ENCODE assay signal across 21 cellular contexts in genomic region chr18:40011201-40011600, GRCh38.
DNase-seq lines count a peak whose midpoint lies in the region; ATAC-seq, FAIRE-seq and TF ChIP-seq lines count a peak whose summit lies in the region.
"Had no signal": no experiment of that assay in that cellular context is flagged by ENCODE, and none has a peak within 500 bp of the region (broad histone marks: within the 10 kb centered on the region; RNA-seq: fewer than 3 reads in every experiment).

No MANE protein-coding gene starts in this region.

- H3K36me3 ChIP-seq in HepG2 (replicated peaks in 1 of 2; ENCODE audit: control insufficient read depth in 1 of 2, insufficient read depth in 2 of 2, low read length in 2 of 2) (no peaks in the 10 kb centered on the region), right lobe of liver (no peaks in the 10 kb centered on the region)

- DNase-seq in HepG2 (ENCODE audit: low spot score) (no peak), right lobe of liver (no peak), fibroblast of mammary gland (ENCODE audit: low read depth) (peak; percentile 39), foreskin fibroblast (peak; percentile 23 to 46), C1 segment of cervical spinal cord (lab: John Stamatoyannopoulos, UW) (no peak)
- DNase-seq in activated naive CD4-positive, alpha-beta T cell treated with anti-CD3 and anti-CD28 coated beads for 36 hours = no peak
- DNase-seq in natural killer cell treated with Interleukin-12 subunit alpha and Interleukin-12 subunit beta and Interleukin-15 and Interleukin-18, amount 100 ng/mL, for 72 hours (ENCODE audit: low spot score) = no peak
- DNase-seq: Caco-2; CD4-positive, CD25-positive, alpha-beta regulatory T cell; CD8-positive, alpha-beta T cell; DMS153; DND-41; H9 had no signal

- no TSS peak for BruUV-seq in HepG2 (replicated peaks; lab: Mats Ljungman, UMichigan)

- H3K4me1 Mint-ChIP-seq in activated naive CD4-positive, alpha-beta T cell treated with anti-CD3 and anti-CD28 coated beads for 36 hours (ENCODE audit: low read depth) = no peaks in the 10 kb centered on the region
- no peaks in the 10 kb centered on the region for H3K4me1 Mint-ChIP-seq in natural killer cell treated with Interleukin-12 subunit alpha and Interleukin-12 subunit beta and Interleukin-15 and Interleukin-18, amount 100 ng/mL, for 72 hours (ENCODE audit: low read depth in 2 of 2)
- H3K4me1 Mint-ChIP-seq: CD4-positive, CD25-positive, alpha-beta regulatory T cell had no signal

- in situ Hi-C loops in HepG2 (cut with HindIII; ENCODE audit: extremely low pct_ligation_motif_present, low pct_unique_long_range_greater_than_20kb) = no loop called here

- no peaks in the 10 kb centered on the region for H3K4me1 ChIP-seq in HepG2 (ENCODE audit: insufficient read depth, low read length)
- no peaks in the 10 kb centered on the region for H3K4me1 ChIP-seq in right lobe of liver
- H3K4me1 ChIP-seq: Caco-2 had no signal

- no peak overlapping the region for H3K4me2 ChIP-seq in HepG2 (ENCODE audit: low read depth, low read length)
- H3K4me2 ChIP-seq: GM23338 had no signal

- H3K9ac ChIP-seq in HepG2 (ENCODE audit: insufficient read depth, low read depth, low read length) = no peak overlapping the region

- intact Hi-C loops in HepG2 (cut with micrococcal nuclease; ENCODE audit: unreplicated experiment) = no loop called here
- intact Hi-C loops in right lobe of liver (cut with DNase I) = no loop called here
- intact Hi-C loops in activated naive CD4-positive, alpha-beta T cell treated with anti-CD3 and anti-CD28 coated beads for 36 hours (cut with micrococcal nuclease) = no loop called here

- H3K9me3 Mint-ChIP-seq in activated naive CD4-positive, alpha-beta T cell treated with anti-CD3 and anti-CD28 coated beads for 36 hours = no peaks in the 10 kb centered on the region
- H3K9me3 Mint-ChIP-seq in natural killer cell treated with Interleukin-12 subunit alpha and Interleukin-12 subunit beta and Interleukin-15 and Interleukin-18, amount 100 ng/mL, for 72 hours = peaks cover 4% of the 10 kb centered on the region
- H3K9me3 Mint-ChIP-seq: GM23338, H9 had no signal

- no peak overlapping the region for H2AFZ ChIP-seq in HepG2 (ENCODE audit: low read length)
- H2AFZ ChIP-seq: GM23338 had no signal

- H3K27me3 ChIP-seq in HepG2 (ENCODE audit: control insufficient read depth in 1 of 2, insufficient read depth in 2 of 2, low read length in 2 of 2) (no peaks in the 10 kb centered on the region), right lobe of liver (no peaks in the 10 kb centered on the region)

- TF ChIP-seq POLR2A in HepG2 (IDR thresholded peaks at IDR 0.05; ENCODE audit: insufficient read depth in 1 of 2, low read depth in 2 of 2, low read length in 2 of 2) (no peak), right lobe of liver (IDR thresholded peaks at IDR 0.05) (no peak)

- no peak for FAIRE-seq in HepG2 (lab: Jason Lieb, UNC)
- FAIRE-seq: A204.1, G401.6, GM12892 had no signal

- POLR2A ChIA-PET in HepG2 (lab: Yijun Ruan, JAX) = no interaction called here

- TF ChIP-seq RAD21 in HepG2 (CRISPR knock-in tag; IDR thresholded peaks at IDR 0.05) = no peak

- H3K9me3 ChIP-seq in HepG2 (ENCODE audit: low read length) (no peaks in the 10 kb centered on the region), right lobe of liver (no peaks in the 10 kb centered on the region)
- H3K9me3 ChIP-seq: Caco-2 had no signal

- no peak overlapping the region for H3K27ac ChIP-seq in HepG2 (ENCODE audit: extremely low read length, insufficient read depth, low read length)
- no peak overlapping the region for H3K27ac ChIP-seq in right lobe of liver
- H3K27ac ChIP-seq: 22Rv1, C4-2B had no signal

- H4K20me1 ChIP-seq in HepG2 (ENCODE audit: insufficient read depth, low read length) = no peaks in the 10 kb centered on the region

- WGBS in HepG2 (ENCODE audit: low lambda C conversion rate) = 35% methylated on average over 1 of the region's 1 CpG
- 67% methylated on average over 1 of the region's 1 CpG for WGBS in right lobe of liver (ENCODE audit: insufficient coverage, low coverage, low lambda C conversion rate, missing lambda C conversion rate)

- H3K4me3 Mint-ChIP-seq in activated naive CD4-positive, alpha-beta T cell treated with anti-CD3 and anti-CD28 coated beads for 36 hours = no peak overlapping the region
- no peak overlapping the region for H3K4me3 Mint-ChIP-seq in natural killer cell treated with Interleukin-12 subunit alpha and Interleukin-12 subunit beta and Interleukin-15 and Interleukin-18, amount 100 ng/mL, for 72 hours
- H3K4me3 Mint-ChIP-seq: CD4-positive, CD25-positive, alpha-beta regulatory T cell; CD8-positive, alpha-beta T cell; GM23338; H9 had no signal

- H3K79me2 ChIP-seq in HepG2 (ENCODE audit: insufficient read depth, low read length) = no peaks in the 10 kb centered on the region

- CTCF ChIA-PET in HepG2 (lab: Yijun Ruan, JAX; ENCODE audit: low intra/inter-chr PET ratio, low total read pairs) = no interaction called here
- CTCF ChIA-PET in activated naive CD4-positive, alpha-beta T cell treated with anti-CD3 and anti-CD28 coated beads for 36 hours (lab: Charles Lee) = no interaction called here

- no peaks in the 10 kb centered on the region for H3K27me3 Mint-ChIP-seq in activated naive CD4-positive, alpha-beta T cell treated with anti-CD3 and anti-CD28 coated beads for 36 hours (ENCODE audit: low read depth)
- no peaks in the 10 kb centered on the region for H3K27me3 Mint-ChIP-seq in natural killer cell treated with Interleukin-12 subunit alpha and Interleukin-12 subunit beta and Interleukin-15 and Interleukin-18, amount 100 ng/mL, for 72 hours
- H3K27me3 Mint-ChIP-seq: CD4-positive, CD25-positive, alpha-beta regulatory T cell had no signal

- ATAC-seq in HepG2 = no peak
- no peak for ATAC-seq in right lobe of liver
- ATAC-seq in HG03565 (IDR thresholded peaks at IDR 0.05; ENCODE audit: unreplicated experiment) = no peak
- no peak for ATAC-seq in natural killer cell treated with Interleukin-12 subunit alpha and Interleukin-12 subunit beta and Interleukin-15 and Interleukin-18, amount 100 ng/mL, for 72 hours
- ATAC-seq: CD8-positive, alpha-beta T cell; GM23338; HCT116 had no signal

- H3K4me3 ChIP-seq in HepG2 (replicated peaks in 1 of 3; ENCODE audit: insufficient read depth in 1 of 3, low read depth in 2 of 3, low read length in 3 of 3) (no peak overlapping the region), right lobe of liver (no peak overlapping the region), fibroblast of mammary gland (ENCODE audit: control insufficient read depth, low read depth, low read length) (no peak overlapping the region), foreskin fibroblast (ENCODE audit: low read depth in 1 of 2, low read length in 2 of 2) (no peak overlapping the region)
- H3K4me3 ChIP-seq: GM23338 had no signal

- H3K36me3 Mint-ChIP-seq in activated naive CD4-positive, alpha-beta T cell treated with anti-CD3 and anti-CD28 coated beads for 36 hours (ENCODE audit: low read depth) = no peaks in the 10 kb centered on the region
- H3K36me3 Mint-ChIP-seq in natural killer cell treated with Interleukin-12 subunit alpha and Interleukin-12 subunit beta and Interleukin-15 and Interleukin-18, amount 100 ng/mL, for 72 hours = no peaks in the 10 kb centered on the region
- H3K36me3 Mint-ChIP-seq: CD4-positive, CD25-positive, alpha-beta regulatory T cell; CD8-positive, alpha-beta T cell had no signal

- H3K27ac Mint-ChIP-seq in activated naive CD4-positive, alpha-beta T cell treated with anti-CD3 and anti-CD28 coated beads for 36 hours = no peak overlapping the region
- H3K27ac Mint-ChIP-seq in natural killer cell treated with Interleukin-12 subunit alpha and Interleukin-12 subunit beta and Interleukin-15 and Interleukin-18, amount 100 ng/mL, for 72 hours = no peak overlapping the region
- H3K27ac Mint-ChIP-seq: CD4-positive, CD25-positive, alpha-beta regulatory T cell; CD8-positive, alpha-beta T cell; GM23338; H9 had no signal

- TF ChIP-seq EP300 in HepG2 (IDR thresholded peaks at IDR 0.05; ENCODE audit: low read depth in 2 of 2, low read length in 2 of 2) = no peak
- TF ChIP-seq EP300 in HepG2 (CRISPR knock-in tag; IDR thresholded peaks at IDR 0.05; ENCODE audit: borderline replicate concordance) = no peak

- TF ChIP-seq CTCF in HepG2 (CRISPR knock-in tag; IDR thresholded peaks at IDR 0.05) (no peak), right lobe of liver (IDR thresholded peaks at IDR 0.05) (no peak), fibroblast of mammary gland (conservative IDR thresholded peaks at IDR 0.05; ENCODE audit: control insufficient read depth, insufficient read depth, low read depth, low read length) (no peak), foreskin fibroblast (IDR thresholded peaks at IDR 0.05; ENCODE audit: low read depth, low read length) (no peak)

TF ChIP-seq in HepG2, 621 proteins besides CTCF, POLR2A, EP300 and RAD21:
- TF ChIP-seq ZNF12 (CRISPR knock-in tag; IDR thresholded peaks at IDR 0.05) (0 out of 2 replicates have a peak, but pooled peaks have one; percentile 20), POLR2AphosphoS5 (IDR thresholded peaks at IDR 0.05; ENCODE audit: low read depth, low read length) (no peak)

Comparison
In these comparisons a context has a peak if more than half of its experiments do, and no peak if none do; other contexts are left out.
1. DNase-seq: peak in fibroblast of mammary gland (single experiment) and foreskin fibroblast (2 of 2); none in HepG2 (single experiment), right lobe of liver (0 of 3), C1 segment of cervical spinal cord (0 of 14), activated naive CD4-positive, alpha-beta T cell treated with anti-CD3 and anti-CD28 coated beads for 36 hours (single experiment) and natural killer cell treated with Interleukin-12 subunit alpha and Interleukin-12 subunit beta and Interleukin-15 and Interleukin-18, amount 100 ng/mL, for 72 hours (single experiment).